Comparison of ENCODE assay signal across 9 cellular contexts in genomic region chrX:108735087-108735679, GRCh38. TPM values are rescaled to one million over a fixed set of nuclear protein-coding genes. Genes with fewer than 3 reads are reported as not detected.
A peak's percentile ranks its signal among the peaks of the same experiment; 100 is the strongest.
DNase-seq lines count a peak whose midpoint lies in the region; ATAC-seq, FAIRE-seq and TF ChIP-seq lines count a peak whose summit lies in the region.
"Had no signal": no experiment of that assay in that cellular context is flagged by ENCODE, and none has a peak within 500 bp of the region (broad histone marks: within the 10 kb centered on the region; RNA-seq: fewer than 3 reads in every experiment).

No MANE protein-coding gene starts in this region.

- POLR2A ChIA-PET in HepG2 (lab: Yijun Ruan, JAX), result no interaction called here

- no peak; the same call in 2 of the 3 replicates for ATAC-seq in HepG2
- ATAC-seq in HG03469 (IDR thresholded peaks at IDR 0.05; ENCODE audit: unreplicated experiment), result no peak
- no peak for ATAC-seq in left lobe of liver
- ATAC-seq: naive thymus-derived CD4-positive, alpha-beta T cell had no signal

- FAIRE-seq in astrocyte (lab: Jason Lieb, UNC), result peak; percentile 60
- no peak for FAIRE-seq in HepG2 (lab: Jason Lieb, UNC)

- no peaks in the 10 kb centered on the region for H3K9me3 Mint-ChIP-seq in astrocyte (ENCODE audit: unreplicated experiment)

- TF ChIP-seq RAD21 in HepG2 (CRISPR knock-in tag; IDR thresholded peaks at IDR 0.05), result no peak

- no peak overlapping the region for H3K27ac ChIP-seq in ACC112 (ENCODE audit: low read depth, low read length)
- no peak overlapping the region for H3K27ac ChIP-seq in astrocyte (ENCODE audit: low read depth, low read length)
- H3K27ac ChIP-seq in HepG2 (ENCODE audit: extremely low read length, insufficient read depth, low read length), result no peak overlapping the region

- H2AFZ ChIP-seq in ACC112 (ENCODE audit: low read length, unreplicated experiment) (peak overlapping the region; percentile 14), astrocyte (ENCODE audit: low read depth, low read length) (no peak overlapping the region), HepG2 (ENCODE audit: low read length) (no peak overlapping the region)

- intact Hi-C loops in HepG2 (cut with micrococcal nuclease; ENCODE audit: unreplicated experiment), result no loop called here

- H4K20me1 ChIP-seq in astrocyte (ENCODE audit: insufficient read depth, low read length) (no peaks in the 10 kb centered on the region), HepG2 (ENCODE audit: insufficient read depth, low read length) (no peaks in the 10 kb centered on the region)

- peaks cover 95% of the 10 kb centered on the region for H3K27me3 ChIP-seq in ACC112 (ENCODE audit: insufficient read depth, low read length)
- H3K27me3 ChIP-seq in H7 (ENCODE audit: control insufficient read depth, insufficient read depth, low read length), result peaks cover 42% of the 10 kb centered on the region
- peaks cover 58% of the 10 kb centered on the region for H3K27me3 ChIP-seq in astrocyte (ENCODE audit: insufficient read depth, low read length)
- no peaks in the 10 kb centered on the region; a peak in 1 of 5 replicates for H3K27me3 ChIP-seq in HepG2 (ENCODE audit: control insufficient read depth in 1 of 2, insufficient read depth in 2 of 2, low read length in 2 of 2)

- no peaks in the 10 kb centered on the region for H3K36me3 Mint-ChIP-seq in astrocyte (ENCODE audit: low read depth, unreplicated experiment)

- H3K4me1 ChIP-seq in ACC112 (ENCODE audit: control insufficient read depth, insufficient read depth, low read length, unreplicated experiment), result no peaks in the 10 kb centered on the region
- H3K4me1 ChIP-seq in astrocyte (ENCODE audit: insufficient read depth, low read length), result peaks cover 2% of the 10 kb centered on the region
- no peaks in the 10 kb centered on the region for H3K4me1 ChIP-seq in HepG2 (ENCODE audit: insufficient read depth, low read length)

- no peaks in the 10 kb centered on the region for H3K79me2 ChIP-seq in ACC112 (ENCODE audit: control insufficient read depth, insufficient read depth, low read length, unreplicated experiment)
- no peaks in the 10 kb centered on the region for H3K79me2 ChIP-seq in astrocyte (ENCODE audit: insufficient read depth, low read length)
- no peaks in the 10 kb centered on the region for H3K79me2 ChIP-seq in HepG2 (ENCODE audit: insufficient read depth, low read length)

- H3K9ac ChIP-seq in astrocyte (ENCODE audit: low read length) (no peak overlapping the region), HepG2 (ENCODE audit: insufficient read depth, low read depth, low read length) (no peak overlapping the region)

- no peak for TF ChIP-seq CTCF in astrocyte (IDR thresholded peaks at IDR 0.05; ENCODE audit: insufficient read depth, low read depth, low read length)
- no peak for TF ChIP-seq CTCF in HepG2 (CRISPR knock-in tag; IDR thresholded peaks at IDR 0.05)

- TF ChIP-seq EP300 in HepG2 (IDR thresholded peaks at IDR 0.05; ENCODE audit: low read depth in 2 of 2, low read length in 2 of 2) (no peak), HepG2 (CRISPR knock-in tag; IDR thresholded peaks at IDR 0.05; ENCODE audit: borderline replicate concordance) (no peak)

- CTCF ChIA-PET in HepG2 (lab: Yijun Ruan, JAX; ENCODE audit: low intra/inter-chr PET ratio, low total read pairs), result no interaction called here

- peak; percentile 81 for DNase-seq in H7
- DNase-seq in astrocyte (ENCODE audit: low read depth), result no peak
- DNase-seq in HepG2 (ENCODE audit: low spot score), result no peak
- DNase-seq in NCI-H1694 treated with DMSO at 0.1 percent for 48 hours (lab: John Stamatoyannopoulos, UW), result no peak
- no peak for DNase-seq in left lobe of liver (ENCODE audit: low spot score)
- no peak for DNase-seq in AML-193 (lab: John Stamatoyannopoulos, UW)
- DNase-seq: naive thymus-derived CD4-positive, alpha-beta T cell had no signal

- in situ Hi-C loops in HepG2 (cut with HindIII; ENCODE audit: extremely low pct_ligation_motif_present, low pct_unique_long_range_greater_than_20kb), result no loop called here

- WGBS in HepG2 (ENCODE audit: low lambda C conversion rate), result no CpG with 5 or more reads among the region's 36 CpGs

- H3K4me3 ChIP-seq in ACC112 (ENCODE audit: low read depth, low read length) (no peak overlapping the region), H7 (ENCODE audit: insufficient read depth, low read depth, low read length) (peak overlapping the region; percentile 75), astrocyte (ENCODE audit: insufficient read depth, low read depth, low read length) (peak overlapping the region; percentile 48), HepG2 (replicated peaks in 1 of 3; ENCODE audit: insufficient read depth in 1 of 3, low read depth in 2 of 3, low read length in 3 of 3) (no peak overlapping the region)

- H3K36me3 ChIP-seq in ACC112 (ENCODE audit: insufficient read depth, low read length) (no peaks in the 10 kb centered on the region), H7 (replicated peaks; ENCODE audit: control insufficient read depth, insufficient read depth, low read length) (no peaks in the 10 kb centered on the region), astrocyte (ENCODE audit: insufficient read depth, low read length) (no peaks in the 10 kb centered on the region), HepG2 (replicated peaks in 1 of 2; ENCODE audit: control insufficient read depth in 1 of 2, insufficient read depth in 2 of 2, low read length in 2 of 2) (no peaks in the 10 kb centered on the region)

- H3K9me3 ChIP-seq in astrocyte (ENCODE audit: insufficient read depth, low read depth, low read length) (no peaks in the 10 kb centered on the region), HepG2 (ENCODE audit: low read length) (no peaks in the 10 kb centered on the region)

- peaks cover 43% of the 10 kb centered on the region for H3K27me3 Mint-ChIP-seq in astrocyte (ENCODE audit: low read depth, unreplicated experiment)

- peak overlapping the region; percentile 83 for H3K4me2 ChIP-seq in astrocyte (ENCODE audit: low read length)
- H3K4me2 ChIP-seq in HepG2 (ENCODE audit: low read depth, low read length), result no peak overlapping the region

- H3K27ac Mint-ChIP-seq in astrocyte (ENCODE audit: unreplicated experiment), result no peak overlapping the region
- H3K27ac Mint-ChIP-seq: naive thymus-derived CD4-positive, alpha-beta T cell had no signal

- BruUV-seq in HepG2 (replicated peaks; lab: Mats Ljungman, UMichigan), result no TSS peak

- no peak for TF ChIP-seq POLR2A in HepG2 (IDR thresholded peaks at IDR 0.05; ENCODE audit: insufficient read depth in 1 of 2, low read depth in 2 of 2, low read length in 2 of 2)

- H3K4me1 Mint-ChIP-seq in astrocyte (ENCODE audit: low read depth, unreplicated experiment), result peaks cover 1% of the 10 kb centered on the region
- H3K4me1 Mint-ChIP-seq: naive thymus-derived CD4-positive, alpha-beta T cell had no signal

- H3K4me3 Mint-ChIP-seq in astrocyte (ENCODE audit: unreplicated experiment), result peak overlapping the region; percentile 77

RNA-seq across cellular contexts. Expression of gene IRS4, which starts 1.2 kb away (rescaled TPM):
- 5.9 and 7.9 TPM in 2 replicates for total RNA-seq in H7 (2014; rRNA removed; shearing (Covaris generic))
- total RNA-seq in astrocyte, result 0.19 and 1.00 TPM in 2 replicates
- total RNA-seq in HepG2 (2016; rRNA removed; fragmentation: Illumina TruSeq; extraction: Trizol), result not detected in 2 replicates
- total RNA-seq in HepG2 (2016; cell fraction: cytosol; rRNA removed; fragmentation: Illumina TruSeq; extraction: Trizol; ENCODE audit: low read depth), result not detected in 2 replicates
- not detected in 2 replicates for total RNA-seq in HepG2 (2016; cell fraction: insoluble cytoplasmic fraction; rRNA removed; fragmentation: Illumina TruSeq; extraction: Trizol)
- total RNA-seq in HepG2 (2016; cell fraction: membrane; rRNA removed; fragmentation: Illumina TruSeq; extraction: Trizol), result not detected in 2 replicates
- not detected in 2 replicates for total RNA-seq in HepG2 (2016; cell fraction: nucleus; rRNA removed; fragmentation: Illumina TruSeq; extraction: Trizol)
- not detected in 2 replicates for polyA plus RNA-seq in HepG2 (2011; rRNA removed)
- not detected in 2 replicates for polyA plus RNA-seq in HepG2 (2011; cell fraction: cytosol; rRNA removed)
- not detected in 2 replicates for polyA plus RNA-seq in HepG2 (2011; cell fraction: nucleus; rRNA removed)
- polyA plus RNA-seq in HepG2 (2012), result not detected in 2 replicates
- polyA plus RNA-seq in HepG2 (2016; cell fraction: cytosol; fragmentation: Illumina TruSeq; extraction: Trizol; ENCODE audit: low read depth), result not detected in 2 replicates
- not detected in 2 replicates for polyA plus RNA-seq in HepG2 (2016; cell fraction: insoluble cytoplasmic fraction; fragmentation: Illumina TruSeq; extraction: Trizol; ENCODE audit: low read depth)
- polyA plus RNA-seq in HepG2 (2016; cell fraction: membrane; fragmentation: Illumina TruSeq; extraction: Trizol; ENCODE audit: low read depth), result not detected in 2 replicates
- polyA plus RNA-seq in HepG2 (2016; cell fraction: nucleus; fragmentation: Illumina TruSeq; extraction: Trizol; ENCODE audit: insufficient read depth, low read depth), result not detected in 2 replicates
- not detected in 2 replicates for polyA minus RNA-seq in HepG2 (2011; rRNA and poly(A)+ RNA removed; ENCODE audit: low replicate concordance)
- not detected in 2 replicates for polyA minus RNA-seq in HepG2 (2011; cell fraction: cytosol; rRNA and poly(A)+ RNA removed)
- not detected in 2 replicates for polyA minus RNA-seq in HepG2 (2011; cell fraction: nucleus; rRNA and poly(A)+ RNA removed)
- not detected for total RNA-seq in left lobe of liver
- total RNA-seq: naive thymus-derived CD4-positive, alpha-beta T cell had no signal
- polyA plus RNA-seq: naive thymus-derived CD4-positive, alpha-beta T cell had no signal

Comparison
In these comparisons a context has a peak if more than half of its experiments do, and no peak if none do; other contexts are left out.
1. H3K4me3 ChIP-seq: peak in H7 (single experiment) and astrocyte (single experiment); none in ACC112 (single experiment) and HepG2 (0 of 3).